In the genomic region with DNA sequence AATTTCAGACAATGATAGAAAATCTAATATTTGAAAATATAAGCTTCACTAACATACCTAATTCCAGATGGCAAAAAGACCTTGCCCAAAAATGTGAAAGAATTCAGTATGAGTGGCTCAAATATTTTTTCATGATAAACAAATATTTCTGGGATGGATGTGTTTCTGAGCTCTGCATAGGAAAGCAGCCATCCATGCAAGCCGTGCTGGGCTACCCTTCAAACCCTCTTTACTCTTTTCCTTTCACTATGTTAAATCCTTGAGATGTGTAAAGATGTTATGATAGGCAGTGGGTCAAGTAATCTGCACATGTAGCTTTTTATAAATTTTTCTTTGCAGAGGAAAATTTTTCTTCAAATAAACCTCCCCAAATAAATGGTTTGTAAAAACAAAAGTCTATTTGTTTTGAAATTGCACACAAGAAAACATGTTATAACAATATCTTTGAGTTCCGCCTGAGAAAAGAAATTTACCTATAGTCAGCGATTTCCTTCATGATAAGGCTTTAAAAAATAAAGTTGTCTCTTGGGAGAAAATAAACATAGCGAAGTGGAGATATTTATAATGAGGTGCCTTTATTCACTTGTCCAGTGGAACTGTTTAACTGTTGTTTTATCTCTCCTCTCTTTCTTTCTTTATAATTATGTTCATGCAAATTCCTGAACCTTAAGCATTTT, we compare ENCODE assay signal across 3 cellular contexts.
TF ChIP-seq lines count a peak whose summit lies in the region.

No MANE protein-coding gene starts in this region.

TF ChIP-seq in A549, 52 proteins besides CTCF, POLR2A, EP300 and RAD21 (continued from another document):
- TF ChIP-seq, protein P1, sequence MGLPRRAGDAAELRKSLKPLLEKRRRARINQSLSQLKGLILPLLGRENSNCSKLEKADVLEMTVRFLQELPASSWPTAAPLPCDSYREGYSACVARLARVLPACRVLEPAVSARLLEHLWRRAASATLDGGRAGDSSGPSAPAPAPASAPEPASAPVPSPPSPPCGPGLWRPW (IDR thresholded peaks at IDR 0.05): no peak
- TF ChIP-seq JUN (IDR thresholded peaks at IDR 0.05): no peak
- no peak for TF ChIP-seq HEYL (CRISPR knock-in tag; IDR thresholded peaks at IDR 0.05)
- TF ChIP-seq POLR2AphosphoS2 (conservative IDR thresholded peaks at IDR 0.05; ENCODE audit: low read length): no peak
- no peak for TF ChIP-seq EHMT2 (IDR thresholded peaks at IDR 0.05; ENCODE audit: low read depth)

TF ChIP-seq in HEK293, 187 proteins besides CTCF, POLR2A, EP300 and RAD21 (continued from another document):
- TF ChIP-seq, protein P2, sequence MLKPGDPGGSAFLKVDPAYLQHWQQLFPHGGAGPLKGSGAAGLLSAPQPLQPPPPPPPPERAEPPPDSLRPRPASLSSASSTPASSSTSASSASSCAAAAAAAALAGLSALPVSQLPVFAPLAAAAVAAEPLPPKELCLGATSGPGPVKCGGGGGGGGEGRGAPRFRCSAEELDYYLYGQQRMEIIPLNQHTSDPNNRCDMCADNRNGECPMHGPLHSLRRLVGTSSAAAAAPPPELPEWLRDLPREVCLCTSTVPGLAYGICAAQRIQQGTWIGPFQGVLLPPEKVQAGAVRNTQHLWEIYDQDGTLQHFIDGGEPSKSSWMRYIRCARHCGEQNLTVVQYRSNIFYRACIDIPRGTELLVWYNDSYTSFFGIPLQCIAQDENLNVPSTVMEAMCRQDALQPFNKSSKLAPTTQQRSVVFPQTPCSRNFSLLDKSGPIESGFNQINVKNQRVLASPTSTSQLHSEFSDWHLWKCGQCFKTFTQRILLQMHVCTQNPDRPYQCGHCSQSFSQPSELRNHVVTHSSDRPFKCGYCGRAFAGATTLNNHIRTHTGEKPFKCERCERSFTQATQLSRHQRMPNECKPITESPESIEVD (tag by site-specific recombination; IDR thresholded peaks at IDR 0.05): 0 out of 2 replicates have a peak, but pooled peaks have one; percentile 46

TF ChIP-seq in K562, 482 proteins besides CTCF, POLR2A, EP300 and RAD21 (continued from another document):
- TF ChIP-seq EZH2 (IDR thresholded peaks at IDR 0.05; ENCODE audit: borderline replicate concordance, low read depth, low read length) (no peak), PHF21A (IDR thresholded peaks at IDR 0.05; ENCODE audit: borderline replicate concordance, low read depth) (no peak), CXXC5 (CRISPR knock-in tag; IDR thresholded peaks at IDR 0.05) (no peak), ZNF696 (CRISPR knock-in tag; conservative IDR thresholded peaks at IDR 0.05) (no peak), CHD1 (IDR thresholded peaks at IDR 0.05; ENCODE audit: low read length) (peak; percentile 34), ARID2 (IDR thresholded peaks at IDR 0.05) (no peak), MXI1 (IDR thresholded peaks at IDR 0.05; ENCODE audit: low read depth, low read length) (no peak), CHD2 (IDR thresholded peaks at IDR 0.05; ENCODE audit: low read depth, low read length) (no peak), MAFK (IDR thresholded peaks at IDR 0.05; ENCODE audit: low read length) (peak; percentile 87), MYC (IDR thresholded peaks at IDR 0.05; ENCODE audit: low read depth, low read length) (no peak), MYC (CRISPR knock-in tag; IDR thresholded peaks at IDR 0.05; ENCODE audit: borderline replicate concordance, low read depth) (no peak), MAFF (IDR thresholded peaks at IDR 0.05; ENCODE audit: low read length) (peak; percentile 92), MAFG (tag; conservative IDR thresholded peaks at IDR 0.05) (peak; percentile 84), C11orf30 (IDR thresholded peaks at IDR 0.05; ENCODE audit: low read depth) (peak; percentile 89), SMC3 (conservative IDR thresholded peaks at IDR 0.05; ENCODE audit: insufficient read depth, low read depth, low read length) (no peak), SRSF9 (IDR thresholded peaks at IDR 0.05; ENCODE audit: borderline replicate concordance, low read depth, low read length) (no peak), ZNF316 (IDR thresholded peaks at IDR 0.05) (peak; percentile 96), ZNF274 (IDR thresholded peaks at IDR 0.05; ENCODE audit: borderline replicate concordance, low read depth, low read length) (no peak)
- TF ChIP-seq, protein P3, sequence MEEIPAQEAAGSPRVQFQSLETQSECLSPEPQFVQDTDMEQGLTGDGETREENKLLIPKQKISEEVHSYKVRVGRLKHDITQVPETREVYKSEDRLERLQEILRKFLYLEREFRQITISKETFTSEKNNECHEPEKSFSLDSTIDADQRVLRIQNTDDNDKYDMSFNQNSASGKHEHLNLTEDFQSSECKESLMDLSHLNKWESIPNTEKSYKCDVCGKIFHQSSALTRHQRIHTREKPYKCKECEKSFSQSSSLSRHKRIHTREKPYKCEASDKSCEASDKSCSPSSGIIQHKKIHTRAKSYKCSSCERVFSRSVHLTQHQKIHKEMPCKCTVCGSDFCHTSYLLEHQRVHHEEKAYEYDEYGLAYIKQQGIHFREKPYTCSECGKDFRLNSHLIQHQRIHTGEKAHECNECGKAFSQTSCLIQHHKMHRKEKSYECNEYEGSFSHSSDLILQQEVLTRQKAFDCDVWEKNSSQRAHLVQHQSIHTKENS (CRISPR knock-in tag; IDR thresholded peaks at IDR 0.05): no peak
- TF ChIP-seq, protein P4, sequence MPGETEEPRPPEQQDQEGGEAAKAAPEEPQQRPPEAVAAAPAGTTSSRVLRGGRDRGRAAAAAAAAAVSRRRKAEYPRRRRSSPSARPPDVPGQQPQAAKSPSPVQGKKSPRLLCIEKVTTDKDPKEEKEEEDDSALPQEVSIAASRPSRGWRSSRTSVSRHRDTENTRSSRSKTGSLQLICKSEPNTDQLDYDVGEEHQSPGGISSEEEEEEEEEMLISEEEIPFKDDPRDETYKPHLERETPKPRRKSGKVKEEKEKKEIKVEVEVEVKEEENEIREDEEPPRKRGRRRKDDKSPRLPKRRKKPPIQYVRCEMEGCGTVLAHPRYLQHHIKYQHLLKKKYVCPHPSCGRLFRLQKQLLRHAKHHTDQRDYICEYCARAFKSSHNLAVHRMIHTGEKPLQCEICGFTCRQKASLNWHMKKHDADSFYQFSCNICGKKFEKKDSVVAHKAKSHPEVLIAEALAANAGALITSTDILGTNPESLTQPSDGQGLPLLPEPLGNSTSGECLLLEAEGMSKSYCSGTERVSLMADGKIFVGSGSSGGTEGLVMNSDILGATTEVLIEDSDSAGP (CRISPR knock-in tag; IDR thresholded peaks at IDR 0.05): no peak
- TF ChIP-seq, protein P5, sequence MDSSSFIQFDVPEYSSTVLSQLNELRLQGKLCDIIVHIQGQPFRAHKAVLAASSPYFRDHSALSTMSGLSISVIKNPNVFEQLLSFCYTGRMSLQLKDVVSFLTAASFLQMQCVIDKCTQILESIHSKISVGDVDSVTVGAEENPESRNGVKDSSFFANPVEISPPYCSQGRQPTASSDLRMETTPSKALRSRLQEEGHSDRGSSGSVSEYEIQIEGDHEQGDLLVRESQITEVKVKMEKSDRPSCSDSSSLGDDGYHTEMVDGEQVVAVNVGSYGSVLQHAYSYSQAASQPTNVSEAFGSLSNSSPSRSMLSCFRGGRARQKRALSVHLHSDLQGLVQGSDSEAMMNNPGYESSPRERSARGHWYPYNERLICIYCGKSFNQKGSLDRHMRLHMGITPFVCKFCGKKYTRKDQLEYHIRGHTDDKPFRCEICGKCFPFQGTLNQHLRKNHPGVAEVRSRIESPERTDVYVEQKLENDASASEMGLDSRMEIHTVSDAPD (CRISPR knock-in tag; IDR thresholded peaks at IDR 0.05): no peak
- TF ChIP-seq, protein P6, sequence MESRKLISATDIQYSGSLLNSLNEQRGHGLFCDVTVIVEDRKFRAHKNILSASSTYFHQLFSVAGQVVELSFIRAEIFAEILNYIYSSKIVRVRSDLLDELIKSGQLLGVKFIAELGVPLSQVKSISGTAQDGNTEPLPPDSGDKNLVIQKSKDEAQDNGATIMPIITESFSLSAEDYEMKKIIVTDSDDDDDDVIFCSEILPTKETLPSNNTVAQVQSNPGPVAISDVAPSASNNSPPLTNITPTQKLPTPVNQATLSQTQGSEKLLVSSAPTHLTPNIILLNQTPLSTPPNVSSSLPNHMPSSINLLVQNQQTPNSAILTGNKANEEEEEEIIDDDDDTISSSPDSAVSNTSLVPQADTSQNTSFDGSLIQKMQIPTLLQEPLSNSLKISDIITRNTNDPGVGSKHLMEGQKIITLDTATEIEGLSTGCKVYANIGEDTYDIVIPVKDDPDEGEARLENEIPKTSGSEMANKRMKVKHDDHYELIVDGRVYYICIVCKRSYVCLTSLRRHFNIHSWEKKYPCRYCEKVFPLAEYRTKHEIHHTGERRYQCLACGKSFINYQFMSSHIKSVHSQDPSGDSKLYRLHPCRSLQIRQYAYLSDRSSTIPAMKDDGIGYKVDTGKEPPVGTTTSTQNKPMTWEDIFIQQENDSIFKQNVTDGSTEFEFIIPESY (CRISPR knock-in tag; IDR thresholded peaks at IDR 0.05): no peak
